Comparison of ENCODE assay signal across 8 cellular contexts in genomic region chr1:46394872-46395465, GRCh38. TPM values are rescaled to one million over a fixed set of nuclear protein-coding genes. Genes with fewer than 3 reads are reported as not detected.
DNase-seq lines count a peak whose midpoint lies in the region; ATAC-seq and TF ChIP-seq lines count a peak whose summit lies in the region.

No MANE protein-coding gene starts in this region.

- H3K4me1 ChIP-seq in uterus, result no peaks in the 10 kb centered on the region

- no peak for DNase-seq in activated naive CD4-positive, alpha-beta T cell treated with anti-CD3 and anti-CD28 coated beads, Interleukin-2, amount 10 ng/mL, durations not matched to agents 7 days and 5 days
- DNase-seq in activated naive CD4-positive, alpha-beta T cell treated with anti-CD3 and anti-CD28 coated beads, Interleukin-2, amount 50 U/mL, for 72 hours (ENCODE audit: low spot score in 2 of 2), result no peak
- DNase-seq in epithelial cell of proximal tubule (ENCODE audit: low read depth), result no peak
- DNase-seq in naive thymus-derived CD8-positive, alpha-beta T cell, result no peak
- DNase-seq in uterus, result peak in 1 of 2 donors; percentile 25
- no peak for DNase-seq in UCSD-AML1 (lab: John Stamatoyannopoulos, UW; ENCODE audit: unreplicated experiment)

- POLR2A ChIA-PET in naive thymus-derived CD8-positive, alpha-beta T cell (lab: Charles Lee), result no interaction called here

- CTCF ChIA-PET in activated naive CD4-positive, alpha-beta T cell treated with anti-CD3 and anti-CD28 coated beads, Interleukin-2, amount 10 ng/mL, durations not matched to agents 7 days and 5 days (lab: Charles Lee), result no interaction called here

- H3K9me3 ChIP-seq in uterus, result no peaks in the 10 kb centered on the region

- H3K9me3 Mint-ChIP-seq in activated naive CD4-positive, alpha-beta T cell treated with anti-CD3 and anti-CD28 coated beads, Interleukin-2, amount 10 ng/mL, durations not matched to agents 7 days and 5 days, result peaks cover 14% of the 10 kb centered on the region
- peaks cover 17 to 18% of the 10 kb centered on the region in 2 donors for H3K9me3 Mint-ChIP-seq in activated naive CD4-positive, alpha-beta T cell treated with anti-CD3 and anti-CD28 coated beads, Interleukin-2, amount 50 U/mL, for 72 hours
- peaks cover 3 to 24% (median 14%) of the 10 kb centered on the region in 9 donors for H3K9me3 Mint-ChIP-seq in naive thymus-derived CD8-positive, alpha-beta T cell

- no peak for TF ChIP-seq POLR2A in uterus (IDR thresholded peaks at IDR 0.05)

- no peaks in the 10 kb centered on the region for H3K36me3 ChIP-seq in uterus

- peaks cover 52% of the 10 kb centered on the region for H3K27me3 Mint-ChIP-seq in activated naive CD4-positive, alpha-beta T cell treated with anti-CD3 and anti-CD28 coated beads, Interleukin-2, amount 10 ng/mL, durations not matched to agents 7 days and 5 days
- H3K27me3 Mint-ChIP-seq in naive thymus-derived CD8-positive, alpha-beta T cell, result peaks cover 11 to 38% (median 32%) of the 10 kb centered on the region in 5 donors

- intact Hi-C loops in uterus (cut with DNase I; ENCODE audit: low total_unique reads), result no loop called here

- ATAC-seq in activated naive CD4-positive, alpha-beta T cell treated with anti-CD3 and anti-CD28 coated beads, Interleukin-2, amount 50 U/mL, for 72 hours, result no peak
- no peak for ATAC-seq in naive thymus-derived CD8-positive, alpha-beta T cell
- ATAC-seq in HG02852 (IDR thresholded peaks at IDR 0.05; ENCODE audit: unreplicated experiment) (no peak), HG02678 (IDR thresholded peaks at IDR 0.05; ENCODE audit: unreplicated experiment) (no peak)

- peaks cover 6% of the 10 kb centered on the region for H3K36me3 Mint-ChIP-seq in activated naive CD4-positive, alpha-beta T cell treated with anti-CD3 and anti-CD28 coated beads, Interleukin-2, amount 10 ng/mL, durations not matched to agents 7 days and 5 days
- peaks cover 21 to 28% of the 10 kb centered on the region in 2 donors for H3K36me3 Mint-ChIP-seq in activated naive CD4-positive, alpha-beta T cell treated with anti-CD3 and anti-CD28 coated beads, Interleukin-2, amount 50 U/mL, for 72 hours
- peaks cover 10 to 17% (median 10%) of the 10 kb centered on the region in 3 donors for H3K36me3 Mint-ChIP-seq in naive thymus-derived CD8-positive, alpha-beta T cell

- H3K4me1 Mint-ChIP-seq in activated naive CD4-positive, alpha-beta T cell treated with anti-CD3 and anti-CD28 coated beads, Interleukin-2, amount 10 ng/mL, durations not matched to agents 7 days and 5 days, result peaks cover 9% of the 10 kb centered on the region
- peaks cover 9 to 25% (median 12%) of the 10 kb centered on the region in 4 donors for H3K4me1 Mint-ChIP-seq in naive thymus-derived CD8-positive, alpha-beta T cell

- H3K27ac ChIP-seq in uterus, result no peak overlapping the region

- H3K27me3 ChIP-seq in uterus, result no peaks in the 10 kb centered on the region

- TF ChIP-seq CTCF in epithelial cell of proximal tubule (conservative IDR thresholded peaks at IDR 0.05; ENCODE audit: low read depth, low read length) (no peak), uterus (IDR thresholded peaks at IDR 0.05) (no peak)

- H3K4me3 ChIP-seq in epithelial cell of proximal tubule (ENCODE audit: low read depth, low read length) (peak overlapping the region; percentile 58), uterus (peak overlapping the region; percentile 20 to 47)

- peak overlapping the region; percentile 69 for H3K4me3 Mint-ChIP-seq in activated naive CD4-positive, alpha-beta T cell treated with anti-CD3 and anti-CD28 coated beads, Interleukin-2, amount 10 ng/mL, durations not matched to agents 7 days and 5 days
- H3K4me3 Mint-ChIP-seq in naive thymus-derived CD8-positive, alpha-beta T cell, result peak overlapping the region; percentile 69 to 90 (median 80)

- H3K27ac Mint-ChIP-seq in activated naive CD4-positive, alpha-beta T cell treated with anti-CD3 and anti-CD28 coated beads, Interleukin-2, amount 10 ng/mL, durations not matched to agents 7 days and 5 days, result no peak overlapping the region
- H3K27ac Mint-ChIP-seq in activated naive CD4-positive, alpha-beta T cell treated with anti-CD3 and anti-CD28 coated beads, Interleukin-2, amount 50 U/mL, for 72 hours, result no peak overlapping the region
- H3K27ac Mint-ChIP-seq in naive thymus-derived CD8-positive, alpha-beta T cell, result peak overlapping the region in 4 of 10 donors; percentile 35 to 73 (median 58)

RNA-seq across cellular contexts. Expression of gene FAAH, which starts 0.9 kb away (rescaled TPM):
- 1 to 10 TPM; 5.5 to 5.7 TPM for total RNA-seq in activated naive CD4-positive, alpha-beta T cell treated with anti-CD3 and anti-CD28 coated beads, Interleukin-2, amount 50 U/mL, for 72 hours
- total RNA-seq in epithelial cell of proximal tubule (4.3 and 12.8 TPM in 2 replicates), uterus (10 to 100 TPM; 10.6 to 40.2 (median 15.8) TPM)
- 10 to 100 TPM in 1 of 2 experiments, 1 to 10 TPM in 1; 8.9 to 10.2 TPM for total RNA-seq in naive thymus-derived CD8-positive, alpha-beta T cell
- polyA plus RNA-seq in naive thymus-derived CD8-positive, alpha-beta T cell, result 1 to 10 TPM in 2 of 3 donors, under 1 TPM in 1; 0.46 to 2.2 (median 1.4) TPM

RNA-seq across cellular contexts. Expression of gene NSUN4, which starts 54.4 kb away (rescaled TPM):
- 10 to 100 TPM; 28.2 to 30.2 TPM for total RNA-seq in activated naive CD4-positive, alpha-beta T cell treated with anti-CD3 and anti-CD28 coated beads, Interleukin-2, amount 50 U/mL, for 72 hours
- total RNA-seq in epithelial cell of proximal tubule, result 16.2 and 17.2 TPM in 2 replicates
- 10 to 100 TPM; 21.7 to 29.7 TPM for total RNA-seq in naive thymus-derived CD8-positive, alpha-beta T cell
- polyA plus RNA-seq in naive thymus-derived CD8-positive, alpha-beta T cell, result 10 to 100 TPM; 10.3 to 14.0 (median 12.3) TPM
- total RNA-seq in uterus, result 10 to 100 TPM in 3 of 4 donors, 1 to 10 TPM in 1; 1.0 to 42.4 (median 23.2) TPM
